1 cellular context compared by ENCODE assay signal in the genomic region with DNA sequence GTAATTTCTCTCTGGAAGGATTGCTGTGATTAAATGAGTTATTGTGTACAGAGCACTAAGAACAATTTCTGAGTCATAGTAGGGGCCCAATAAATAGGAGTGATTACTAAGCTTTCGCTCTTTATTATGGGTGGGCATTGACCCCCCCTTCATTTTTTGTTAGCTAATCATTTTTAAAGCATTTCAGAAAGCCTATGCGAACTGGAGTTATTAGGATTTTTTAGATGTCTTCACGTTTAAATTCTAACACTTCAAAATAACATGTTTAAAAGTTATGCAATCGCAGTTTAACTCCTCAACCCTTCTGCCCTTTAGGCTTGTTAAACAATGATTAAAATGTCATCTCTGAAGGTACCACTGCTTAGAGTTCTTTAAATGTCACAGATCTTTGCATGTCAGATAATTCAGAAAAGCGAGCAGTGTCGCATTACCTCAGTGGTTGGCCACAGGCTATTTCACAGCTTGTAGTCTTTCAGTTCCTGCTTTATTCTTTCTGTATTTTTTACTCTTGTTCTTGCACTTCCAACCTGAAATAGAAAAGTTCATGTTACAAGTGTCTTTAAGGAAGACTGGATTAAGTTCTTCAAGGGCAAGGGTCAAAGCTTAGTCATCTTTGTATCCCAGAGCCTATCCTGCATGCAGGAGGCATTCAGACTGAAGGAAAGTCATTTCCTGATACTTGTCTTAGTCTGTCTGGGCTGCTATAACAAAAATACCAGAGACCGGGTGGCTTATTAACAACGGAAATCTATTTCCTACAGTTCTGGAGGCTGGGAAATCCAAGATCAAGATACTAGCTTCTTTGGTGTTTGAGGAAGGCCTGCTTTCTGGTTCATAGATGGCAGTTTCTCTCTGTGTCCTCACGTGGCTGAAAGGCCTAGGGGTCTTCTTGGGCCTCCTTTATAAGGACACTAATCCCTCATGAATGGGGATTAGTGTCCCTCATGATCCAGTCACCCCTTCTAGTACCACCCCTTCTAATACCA.
TF ChIP-seq lines count a peak whose summit lies in the region.

No MANE protein-coding gene starts in this region.

TF ChIP-seq in GM12878, 131 proteins besides CTCF, POLR2A, EP300 and RAD21 (continued from another document):
- TF ChIP-seq, protein P1, sequence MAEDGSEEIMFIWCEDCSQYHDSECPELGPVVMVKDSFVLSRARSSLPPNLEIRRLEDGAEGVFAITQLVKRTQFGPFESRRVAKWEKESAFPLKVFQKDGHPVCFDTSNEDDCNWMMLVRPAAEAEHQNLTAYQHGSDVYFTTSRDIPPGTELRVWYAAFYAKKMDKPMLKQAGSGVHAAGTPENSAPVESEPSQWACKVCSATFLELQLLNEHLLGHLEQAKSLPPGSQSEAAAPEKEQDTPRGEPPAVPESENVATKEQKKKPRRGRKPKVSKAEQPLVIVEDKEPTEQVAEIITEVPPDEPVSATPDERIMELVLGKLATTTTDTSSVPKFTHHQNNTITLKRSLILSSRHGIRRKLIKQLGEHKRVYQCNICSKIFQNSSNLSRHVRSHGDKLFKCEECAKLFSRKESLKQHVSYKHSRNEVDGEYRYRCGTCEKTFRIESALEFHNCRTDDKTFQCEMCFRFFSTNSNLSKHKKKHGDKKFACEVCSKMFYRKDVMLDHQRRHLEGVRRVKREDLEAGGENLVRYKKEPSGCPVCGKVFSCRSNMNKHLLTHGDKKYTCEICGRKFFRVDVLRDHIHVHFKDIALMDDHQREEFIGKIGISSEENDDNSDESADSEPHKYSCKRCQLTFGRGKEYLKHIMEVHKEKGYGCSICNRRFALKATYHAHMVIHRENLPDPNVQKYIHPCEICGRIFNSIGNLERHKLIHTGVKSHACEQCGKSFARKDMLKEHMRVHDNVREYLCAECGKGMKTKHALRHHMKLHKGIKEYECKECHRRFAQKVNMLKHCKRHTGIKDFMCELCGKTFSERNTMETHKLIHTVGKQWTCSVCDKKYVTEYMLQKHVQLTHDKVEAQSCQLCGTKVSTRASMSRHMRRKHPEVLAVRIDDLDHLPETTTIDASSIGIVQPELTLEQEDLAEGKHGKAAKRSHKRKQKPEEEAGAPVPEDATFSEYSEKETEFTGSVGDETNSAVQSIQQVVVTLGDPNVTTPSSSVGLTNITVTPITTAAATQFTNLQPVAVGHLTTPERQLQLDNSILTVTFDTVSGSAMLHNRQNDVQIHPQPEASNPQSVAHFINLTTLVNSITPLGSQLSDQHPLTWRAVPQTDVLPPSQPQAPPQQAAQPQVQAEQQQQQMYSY (CRISPR knock-in tag; IDR thresholded peaks at IDR 0.05) = no peak
- TF ChIP-seq ETV6 (conservative IDR thresholded peaks at IDR 0.05 in 1 of 2, IDR thresholded peaks at IDR 0.05 in 1 of 2; ENCODE audit: borderline replicate concordance in 1 of 2, low read depth in 1 of 2) (peak in 1 of 2 experiments; percentile 68; a peak in 1 of 4 replicates), YY1 (IDR thresholded peaks at IDR 0.05; ENCODE audit: low read depth, low read length) (no peak), RCOR1 (conservative IDR thresholded peaks at IDR 0.05; ENCODE audit: low read depth, low read length) (no peak; the same call in 1 of the 2 replicates), SRF (IDR thresholded peaks at IDR 0.05; ENCODE audit: low read depth in 2 of 2, low read length in 2 of 2) (no peak), BMI1 (IDR thresholded peaks at IDR 0.05; ENCODE audit: borderline replicate concordance) (peak; percentile 76), NFYA (IDR thresholded peaks at IDR 0.05; ENCODE audit: borderline replicate concordance, low read depth, low read length) (no peak), SUZ12 (IDR thresholded peaks at IDR 0.05; ENCODE audit: unreplicated experiment) (no peak), CBFB (IDR thresholded peaks at IDR 0.05; ENCODE audit: low read depth) (peak; percentile 76), NR2F1 (conservative IDR thresholded peaks at IDR 0.05) (peak; percentile 95), CHD4 (IDR thresholded peaks at IDR 0.05) (0 out of 2 replicates have a peak, but pooled peaks have one; percentile 32), SMC3 (IDR thresholded peaks at IDR 0.05; ENCODE audit: borderline replicate concordance, low read length) (no peak), CEBPB (IDR thresholded peaks at IDR 0.05; ENCODE audit: borderline replicate concordance in 1 of 2, low read depth in 2 of 2, low read length in 2 of 2) (peak in 1 of 2 experiments; percentile 60; a peak in 1 of 4 replicates), HDGF (IDR thresholded peaks at IDR 0.05) (no peak), IKZF2 (IDR thresholded peaks at IDR 0.05) (peak; percentile 91 to 94), POLR2AphosphoS2 (IDR thresholded peaks at IDR 0.05; ENCODE audit: low read depth, low read length) (no peak), RBBP5 (conservative IDR thresholded peaks at IDR 0.05) (no peak), EED (IDR thresholded peaks at IDR 0.05; ENCODE audit: low read depth) (peak; percentile 93), CREB1 (IDR thresholded peaks at IDR 0.05; ENCODE audit: low read depth) (peak; percentile 65), NRF1 (conservative IDR thresholded peaks at IDR 0.05; ENCODE audit: low read depth, low read length) (no peak)
- TF ChIP-seq, protein P2, sequence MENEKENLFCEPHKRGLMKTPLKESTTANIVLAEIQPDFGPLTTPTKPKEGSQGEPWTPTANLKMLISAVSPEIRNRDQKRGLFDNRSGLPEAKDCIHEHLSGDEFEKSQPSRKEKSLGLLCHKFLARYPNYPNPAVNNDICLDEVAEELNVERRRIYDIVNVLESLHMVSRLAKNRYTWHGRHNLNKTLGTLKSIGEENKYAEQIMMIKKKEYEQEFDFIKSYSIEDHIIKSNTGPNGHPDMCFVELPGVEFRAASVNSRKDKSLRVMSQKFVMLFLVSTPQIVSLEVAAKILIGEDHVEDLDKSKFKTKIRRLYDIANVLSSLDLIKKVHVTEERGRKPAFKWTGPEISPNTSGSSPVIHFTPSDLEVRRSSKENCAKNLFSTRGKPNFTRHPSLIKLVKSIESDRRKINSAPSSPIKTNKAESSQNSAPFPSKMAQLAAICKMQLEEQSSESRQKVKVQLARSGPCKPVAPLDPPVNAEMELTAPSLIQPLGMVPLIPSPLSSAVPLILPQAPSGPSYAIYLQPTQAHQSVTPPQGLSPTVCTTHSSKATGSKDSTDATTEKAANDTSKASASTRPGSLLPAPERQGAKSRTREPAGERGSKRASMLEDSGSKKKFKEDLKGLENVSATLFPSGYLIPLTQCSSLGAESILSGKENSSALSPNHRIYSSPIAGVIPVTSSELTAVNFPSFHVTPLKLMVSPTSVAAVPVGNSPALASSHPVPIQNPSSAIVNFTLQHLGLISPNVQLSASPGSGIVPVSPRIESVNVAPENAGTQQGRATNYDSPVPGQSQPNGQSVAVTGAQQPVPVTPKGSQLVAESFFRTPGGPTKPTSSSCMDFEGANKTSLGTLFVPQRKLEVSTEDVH (IDR thresholded peaks at IDR 0.05; ENCODE audit: low read depth, partially characterized antibody) = no peak
- TF ChIP-seq, protein P3, sequence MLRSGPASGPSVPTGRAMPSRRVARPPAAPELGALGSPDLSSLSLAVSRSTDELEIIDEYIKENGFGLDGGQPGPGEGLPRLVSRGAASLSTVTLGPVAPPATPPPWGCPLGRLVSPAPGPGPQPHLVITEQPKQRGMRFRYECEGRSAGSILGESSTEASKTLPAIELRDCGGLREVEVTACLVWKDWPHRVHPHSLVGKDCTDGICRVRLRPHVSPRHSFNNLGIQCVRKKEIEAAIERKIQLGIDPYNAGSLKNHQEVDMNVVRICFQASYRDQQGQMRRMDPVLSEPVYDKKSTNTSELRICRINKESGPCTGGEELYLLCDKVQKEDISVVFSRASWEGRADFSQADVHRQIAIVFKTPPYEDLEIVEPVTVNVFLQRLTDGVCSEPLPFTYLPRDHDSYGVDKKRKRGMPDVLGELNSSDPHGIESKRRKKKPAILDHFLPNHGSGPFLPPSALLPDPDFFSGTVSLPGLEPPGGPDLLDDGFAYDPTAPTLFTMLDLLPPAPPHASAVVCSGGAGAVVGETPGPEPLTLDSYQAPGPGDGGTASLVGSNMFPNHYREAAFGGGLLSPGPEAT (IDR thresholded peaks at IDR 0.05; ENCODE audit: low read depth) = peak; percentile 83
- TF ChIP-seq, protein P4, sequence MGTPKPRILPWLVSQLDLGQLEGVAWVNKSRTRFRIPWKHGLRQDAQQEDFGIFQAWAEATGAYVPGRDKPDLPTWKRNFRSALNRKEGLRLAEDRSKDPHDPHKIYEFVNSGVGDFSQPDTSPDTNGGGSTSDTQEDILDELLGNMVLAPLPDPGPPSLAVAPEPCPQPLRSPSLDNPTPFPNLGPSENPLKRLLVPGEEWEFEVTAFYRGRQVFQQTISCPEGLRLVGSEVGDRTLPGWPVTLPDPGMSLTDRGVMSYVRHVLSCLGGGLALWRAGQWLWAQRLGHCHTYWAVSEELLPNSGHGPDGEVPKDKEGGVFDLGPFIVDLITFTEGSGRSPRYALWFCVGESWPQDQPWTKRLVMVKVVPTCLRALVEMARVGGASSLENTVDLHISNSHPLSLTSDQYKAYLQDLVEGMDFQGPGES (IDR thresholded peaks at IDR 0.05) = no peak
